ENCODE assay signal across 8 cellular contexts in genomic region chr15:44682809-44683682, GRCh38. TPM values are rescaled to one million over a fixed set of nuclear protein-coding genes. Genes with fewer than 3 reads are reported as not detected.
DNase-seq lines count a peak whose midpoint lies in the region; FAIRE-seq and TF ChIP-seq lines count a peak whose summit lies in the region.
"Not testable (repeated sequence)": the region's sequence is repeated elsewhere in the genome, so short reads cannot be mapped to it uniquely, and the experiment has no call there.

No MANE protein-coding gene starts in this region.

- not testable (repeated sequence) for H3K27me3 Mint-ChIP-seq in stimulated activated naive CD8-positive, alpha-beta T cell treated with anti-CD3 and anti-CD28 coated beads, Interleukin-15, Interleukin-2, amounts not matched to agents 100 ng/mL and 50 ng/mL, for 24 hours

- not testable (repeated sequence) for H4K20me1 ChIP-seq in DOHH2 (ENCODE audit: control insufficient read depth, insufficient read depth, low read depth, low read length)

- TF ChIP-seq CTCF in DOHH2 (IDR thresholded peaks at IDR 0.05; ENCODE audit: low read depth, low read length, poor library complexity, severe bottlenecking); breast epithelium (IDR thresholded peaks at IDR 0.05); kidney (IDR thresholded peaks at IDR 0.05; ENCODE audit: borderline replicate concordance, extremely low read depth, insufficient read depth): not testable (repeated sequence)

- H3K4me1 ChIP-seq in DOHH2 (ENCODE audit: control insufficient read depth, low read length); breast epithelium; kidney (ENCODE audit: control insufficient read depth in 1 of 2, insufficient read depth in 1 of 2, low read depth in 1 of 2, low read length in 2 of 2); small intestine (ENCODE audit: control insufficient read depth in 2 of 2, insufficient read depth in 1 of 2, low read depth in 1 of 2, low read length in 1 of 2): not testable (repeated sequence)

- H3K27me3 ChIP-seq in DOHH2 (ENCODE audit: control insufficient read depth, low read length); breast epithelium; small intestine (ENCODE audit: control insufficient read depth in 2 of 2, insufficient read depth in 2 of 2, low read length in 2 of 2): not testable (repeated sequence)

- peak overlapping the region; percentile 88 for H3K27ac Mint-ChIP-seq in stimulated activated naive CD8-positive, alpha-beta T cell treated with anti-CD3 and anti-CD28 coated beads, Interleukin-15, Interleukin-2, amounts not matched to agents 100 ng/mL and 50 ng/mL, for 24 hours

- not testable (repeated sequence) for H3K9me3 Mint-ChIP-seq in stimulated activated naive CD8-positive, alpha-beta T cell treated with anti-CD3 and anti-CD28 coated beads, Interleukin-15, Interleukin-2, amounts not matched to agents 100 ng/mL and 50 ng/mL, for 24 hours

- not testable (repeated sequence) for H3K9ac ChIP-seq in kidney (ENCODE audit: low read length in 2 of 2)

- intact Hi-C loops in breast epithelium (cut with DNase I; ENCODE audit: low total_unique reads); kidney (cut with DNase I): not testable (repeated sequence)

- peak overlapping the region; percentile 41 for H3K4me2 ChIP-seq in DOHH2 (ENCODE audit: low read length)

- peaks cover 92% of the 10 kb centered on the region for H3K4me1 Mint-ChIP-seq in stimulated activated naive CD8-positive, alpha-beta T cell treated with anti-CD3 and anti-CD28 coated beads, Interleukin-15, Interleukin-2, amounts not matched to agents 100 ng/mL and 50 ng/mL, for 24 hours (ENCODE audit: low read depth)

- peak; percentile 24; the same call in 1 of the 2 replicates for TF ChIP-seq POLR2A in Raji (IDR thresholded peaks at IDR 0.05; ENCODE audit: insufficient read depth, low read depth, low read length)
- not testable (repeated sequence) for TF ChIP-seq POLR2A in breast epithelium (IDR thresholded peaks at IDR 0.05)

- peak overlapping the region; percentile 69 for H3K4me3 Mint-ChIP-seq in stimulated activated naive CD8-positive, alpha-beta T cell treated with anti-CD3 and anti-CD28 coated beads, Interleukin-15, Interleukin-2, amounts not matched to agents 100 ng/mL and 50 ng/mL, for 24 hours

- not testable (repeated sequence) for H3K4me3 ChIP-seq in DOHH2 (ENCODE audit: low read length); kidney (ENCODE audit: low read length in 2 of 2); small intestine (ENCODE audit: low read depth in 1 of 2, low read length in 2 of 2)
- H3K4me3 ChIP-seq in breast epithelium = peak overlapping the region in 1 of 3 donors; percentile 19

- H3K27ac ChIP-seq in DOHH2 (ENCODE audit: low read depth, low read length); kidney (ENCODE audit: low read depth in 2 of 2, low read length in 2 of 2): not testable (repeated sequence)
- H3K27ac ChIP-seq in breast epithelium (peak overlapping the region; percentile 20 to 60), small intestine (ENCODE audit: low read depth in 1 of 2, low read length in 1 of 2) (peak overlapping the region; percentile 50 to 79)

- DNase-seq in NCI-H1436 (lab: John Stamatoyannopoulos, UW) = peak; percentile 62
- peak; percentile 35 to 55 (median 51) for DNase-seq in activated CD8-positive, alpha-beta memory T cell treated with anti-CD3 and anti-CD28 coated beads for 48 hours (ENCODE audit: low read depth in 2 of 3, low spot score in 2 of 3)
- peak; percentile 68 to 80 for DNase-seq in breast epithelium (ENCODE audit: low spot score in 2 of 2)
- peak; percentile 89 for DNase-seq in kidney
- DNase-seq in small intestine = peak; percentile 88

- not testable (repeated sequence) for H3K79me2 ChIP-seq in DOHH2 (ENCODE audit: control insufficient read depth, low read length)

- H3K36me3 Mint-ChIP-seq in stimulated activated naive CD8-positive, alpha-beta T cell treated with anti-CD3 and anti-CD28 coated beads, Interleukin-15, Interleukin-2, amounts not matched to agents 100 ng/mL and 50 ng/mL, for 24 hours (ENCODE audit: low read depth) = peaks cover 12% of the 10 kb centered on the region

- not testable (repeated sequence) for H3K36me3 ChIP-seq in DOHH2 (ENCODE audit: control insufficient read depth, low read length); breast epithelium; kidney (ENCODE audit: control insufficient read depth in 1 of 2, insufficient read depth in 2 of 2, low read length in 2 of 2); small intestine (ENCODE audit: control insufficient read depth in 2 of 2, insufficient read depth in 2 of 2, low read length in 2 of 2)

- not testable (repeated sequence) for H3F3A ChIP-seq in DOHH2 (ENCODE audit: control insufficient read depth, insufficient read depth)

- H3K9me2 ChIP-seq in DOHH2 (replicated peaks; ENCODE audit: control insufficient read depth, low read length) = not testable (repeated sequence)

- not testable (repeated sequence) for FAIRE-seq in kidney (lab: Jason Lieb, UNC); small intestine (lab: Jason Lieb, UNC)

- H3K9me3 ChIP-seq in DOHH2 (ENCODE audit: control insufficient read depth, insufficient read depth, low read length); breast epithelium; kidney (ENCODE audit: control insufficient read depth in 1 of 2, low read length in 2 of 2); small intestine (ENCODE audit: control insufficient read depth, low read depth): not testable (repeated sequence)

- WGBS in small intestine, 3 donors = 17 to 24% (median 19%) methylated on average over 8 of the region's 8 CpGs

RNA-seq across cellular contexts. Expression of gene SPG11, which starts 19.6 kb away (rescaled TPM):
- total RNA-seq in breast epithelium (100 to 1,000 TPM in 2 of 3 donors, 10 to 100 TPM in 1; 82.4 to 117 (median 103) TPM), kidney (100 TPM)
- polyA plus RNA-seq in kidney (ENCODE audit: insufficient read depth, low read depth, low replicate concordance) (35.3 TPM), small intestine (10 to 100 TPM; 33.5 to 34.9 (median 34.6) TPM)

RNA-seq across cellular contexts. Expression of gene PATL2, which starts 28.1 kb away (rescaled TPM):
- total RNA-seq in breast epithelium = 1 to 10 TPM; 1.6 to 2.6 (median 2.2) TPM
- total RNA-seq in kidney = 2.1 TPM
- 0.73 TPM for polyA plus RNA-seq in kidney (ENCODE audit: insufficient read depth, low read depth, low replicate concordance)
- polyA plus RNA-seq in small intestine = 1 to 10 TPM; 1.5 to 6.8 (median 4.2) TPM

RNA-seq across cellular contexts. Expression of gene B2M, which starts 28.3 kb away (rescaled TPM):
- total RNA-seq in breast epithelium = 1,000 to 10,000 TPM; 2,658 to 3,703 (median 3,086) TPM
- total RNA-seq in kidney = 1,898 TPM
- polyA plus RNA-seq in kidney (ENCODE audit: insufficient read depth, low read depth, low replicate concordance) = 3,515 TPM
- polyA plus RNA-seq in small intestine = 1,000 to 10,000 TPM; 3,206 to 5,068 (median 5,057) TPM

RNA-seq across cellular contexts. Expression of gene TRIM69, which starts 53.3 kb away (rescaled TPM):
- total RNA-seq in breast epithelium (10 to 100 TPM in 2 of 3 donors, 1 to 10 TPM in 1; 9.8 to 15.5 (median 13.5) TPM), kidney (29.6 TPM)
- polyA plus RNA-seq in kidney (ENCODE audit: insufficient read depth, low read depth, low replicate concordance) (41.2 TPM), small intestine (10 to 100 TPM in 2 of 3 donors, 1 to 10 TPM in 1; 8.1 to 18.5 (median 12.4) TPM)
